Comparison of ENCODE assay signal across 35 cellular contexts in the genomic region with DNA sequence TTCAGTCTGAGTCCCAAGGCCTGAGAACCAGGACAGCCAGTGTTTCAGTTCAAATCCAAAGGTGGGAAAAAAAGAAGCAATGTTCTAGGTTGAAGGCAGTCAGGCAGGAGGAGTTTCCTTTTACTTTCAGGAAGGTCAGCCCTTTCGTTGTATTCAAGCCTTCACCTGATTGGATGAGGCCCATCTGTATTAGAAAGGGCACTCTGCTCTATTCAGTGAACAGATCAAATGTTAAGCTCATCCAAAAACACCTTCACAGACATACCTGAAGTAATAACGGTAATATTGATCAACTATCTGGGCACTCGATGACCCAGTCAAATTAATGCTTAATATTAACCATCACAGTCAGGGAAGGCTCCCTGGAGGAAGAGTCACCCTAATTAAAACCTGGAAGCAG.
"Had no signal": no experiment of that assay in that cellular context is flagged by ENCODE, and none has a peak within 500 bp of the region (broad histone marks: within the 10 kb centered on the region; RNA-seq: fewer than 3 reads in every experiment).

No MANE protein-coding gene starts in this region.

- H3K36me3 ChIP-seq: MG63 had no signal

- DNase-seq: Karpas-422, Kasumi-1, MG63, MM.1S, MV-4-11, NCI-H1048, NCI-H1092, NCI-H1092 treated with DMSO at 0.1 percent for 48 hours, NCI-H1105, NCI-H1105 treated with DMSO at 0.1 percent for 48 hours, NCI-H1417, NCI-H1417 treated with DMSO at 0.1 percent for 48 hours, NCI-H1436, NCI-H1436 treated with DMSO at 0.1 percent for 48 hours, NCI-H146, NCI-H1694, NCI-H1694 treated with DMSO at 0.1 percent for 48 hours, NCI-H187, NCI-H187 treated with DMSO at 0.1 percent for 48 hours, NCI-H1930, NCI-H2029, NCI-H2029 treated with DMSO at 0.1 percent for 48 hours, NCI-H2081, NCI-H2081 treated with DMSO at 0.1 percent for 48 hours, NCI-H2107, NCI-H2171, NCI-H2171 treated with DMSO at 0.1 percent for 48 hours, NCI-H2227 treated with DMSO at 0.1 percent for 48 hours, NCI-H226, NCI-H345, NCI-H446, NCI-H446 treated with DMSO at 0.1 percent for 48 hours, NCI-H510A, NCI-H510A treated with DMSO at 0.1 percent for 48 hours, NCI-H524 had no signal

- H3K9me3 ChIP-seq: MG63 had no signal

- H3K4me3 ChIP-seq: MG63 had no signal

- H3K27me3 ChIP-seq: MG63 had no signal
